ENCODE assay signal across 6 cellular contexts in genomic region chr21:14506859-14507457, GRCh38. TPM values are rescaled to one million over a fixed set of nuclear protein-coding genes. Genes with fewer than 3 reads are reported as not detected.
"Had no signal": no experiment of that assay in that cellular context is flagged by ENCODE, and none has a peak within 500 bp of the region (broad histone marks: within the 10 kb centered on the region; RNA-seq: fewer than 3 reads in every experiment).

No MANE protein-coding gene starts in this region.

RNA-seq across cellular contexts. Expression of gene SAMSN1, which starts 39.2 kb away (rescaled TPM):
- total RNA-seq: dermis blood vessel endothelial cell, epithelial cell of proximal tubule, fibroblast of lung, foreskin keratinocyte, osteocyte had no signal
- polyA plus RNA-seq: fibroblast of lung, foreskin keratinocyte, smooth muscle cell had no signal
